ENCODE assay signal across 11 cellular contexts in genomic region chr21:36701912-36702621, GRCh38. TPM values are rescaled to one million over a fixed set of nuclear protein-coding genes. Genes with fewer than 3 reads are reported as not detected.
DNase-seq lines count a peak whose midpoint lies in the region; ATAC-seq, FAIRE-seq and TF ChIP-seq lines count a peak whose summit lies in the region.
"Had no signal": no experiment of that assay in that cellular context is flagged by ENCODE, and none has a peak within 500 bp of the region (broad histone marks: within the 10 kb centered on the region; RNA-seq: fewer than 3 reads in every experiment).

No MANE protein-coding gene starts in this region.

- H3K56ac ChIP-seq in IMR-90 (ENCODE audit: extremely low read depth, insufficient read depth, low read length) (peak overlapping the region; percentile 72; the same call in 1 of the 2 replicates), H1 (replicated peaks; ENCODE audit: insufficient read length, low read depth, low read length) (no peak overlapping the region)

- H4K91ac ChIP-seq in IMR-90 (ENCODE audit: insufficient read depth, low read depth, low read length) (peak overlapping the region; percentile 75; the same call in 1 of the 2 replicates), H1 (replicated peaks; ENCODE audit: insufficient read length, low read length) (no peak overlapping the region)

- no peaks in the 10 kb centered on the region; the same call in 1 of the 2 replicates for H3K9me1 ChIP-seq in IMR-90 (ENCODE audit: insufficient read depth, low read length)

- ATAC-seq in IMR-90 (ENCODE audit: low read depth), result no peak
- no peak for ATAC-seq in GM18907 (IDR thresholded peaks at IDR 0.05; ENCODE audit: unreplicated experiment)

- H3K27ac Mint-ChIP-seq in osteocyte (ENCODE audit: unreplicated experiment), result peak overlapping the region; percentile 34

- TF ChIP-seq RAD21 in IMR-90 (IDR thresholded peaks at IDR 0.05; ENCODE audit: low read length), result no peak
- no peak for TF ChIP-seq RAD21 in H1 (IDR thresholded peaks at IDR 0.05 in 1 of 2, conservative IDR thresholded peaks at IDR 0.05 in 1 of 2; ENCODE audit: low read depth in 2 of 2, low read length in 2 of 2)

- peak overlapping the region; percentile 57 for H3K4me3 ChIP-seq in IMR-90 (ENCODE audit: insufficient read depth, low read depth, low read length)
- peak overlapping the region in 2 of 4 experiments; percentile 5 to 52; a peak in 3 of 8 replicates for H3K4me3 ChIP-seq in H1 (ENCODE audit: extremely low read depth in 1 of 4, insufficient read depth in 2 of 4, low read depth in 3 of 4, low read length in 4 of 4)
- H3K4me3 ChIP-seq: SK-N-MC, skin epidermis had no signal

- peaks cover 7% of the 10 kb centered on the region; the same call in 1 of the 2 replicates for H3K23me2 ChIP-seq in H1 (ENCODE audit: low read depth, low read length)

- H2AK9ac ChIP-seq in IMR-90 (replicated peaks; ENCODE audit: low read depth, low read length, poor library complexity), result peak overlapping the region; percentile 65

- H2BK15ac ChIP-seq in IMR-90 (ENCODE audit: low read depth, low read length) (no peak overlapping the region; the same call in 2 of the 3 replicates), H1 (ENCODE audit: low read length) (0 out of 2 replicates have a peak overlapping the region, but pooled peaks have one; percentile 46)

- no peak for TF ChIP-seq CTCF in IMR-90 (conservative IDR thresholded peaks at IDR 0.05; ENCODE audit: low read depth, low read length)
- no peak for TF ChIP-seq CTCF in H1 (IDR thresholded peaks at IDR 0.05; ENCODE audit: control extremely low read depth in 1 of 3, insufficient read depth in 1 of 3, low read depth in 1 of 3, low read length in 3 of 3)
- no peak for TF ChIP-seq CTCF in osteocyte (IDR thresholded peaks at IDR 0.05)

- peak overlapping the region; percentile 84 for H3K4ac ChIP-seq in IMR-90 (ENCODE audit: low read depth, low read length)
- no peak overlapping the region for H3K4ac ChIP-seq in H1 (replicated peaks; ENCODE audit: insufficient read length, low read depth, low read length)

- no peak for TF ChIP-seq EP300 in H1 (IDR thresholded peaks at IDR 0.05; ENCODE audit: borderline replicate concordance in 1 of 2, low read depth in 2 of 2, low read length in 2 of 2)

- intact Hi-C loops in IMR-90 (cut with micrococcal nuclease), result loop anchor here (5.0 kb wide), 1 partner anchor 215 kb away; no protein-coding TSS in a partner anchor

- H4K5ac ChIP-seq in IMR-90 (ENCODE audit: low read depth, low read length) (no peak overlapping the region), H1 (ENCODE audit: insufficient read length, low read depth, low read length) (no peak overlapping the region)

- no peaks in the 10 kb centered on the region for H3K79me2 ChIP-seq in H1 (ENCODE audit: control insufficient read depth in 1 of 2, insufficient read depth in 2 of 2, low read length in 2 of 2)

- H3K18ac ChIP-seq in IMR-90 (ENCODE audit: low read depth, low read length), result 0 out of 2 replicates have a peak overlapping the region, but pooled peaks have one; percentile 9
- peak overlapping the region; percentile 32; the same call in 1 of the 2 replicates for H3K18ac ChIP-seq in H1 (ENCODE audit: extremely low read depth, low read length)

- peak overlapping the region; percentile 44 for H3K4me2 ChIP-seq in IMR-90 (ENCODE audit: low read depth, low read length)
- H3K4me2 ChIP-seq in H1 (ENCODE audit: insufficient read depth in 1 of 2, low read depth in 2 of 2, low read length in 2 of 2), result peak overlapping the region; percentile 58 to 67; a peak in 3 of 4 replicates

- POLR2A ChIA-PET in IMR-90 (lab: Charles Lee; ENCODE audit: unreplicated experiment) (no interaction called here), H1 (lab: Charles Lee; ENCODE audit: partially characterized antibody) (interaction anchor here (2.1 to 3.0 kb wide), 2 partner anchors 9 to 10 kb away, joined by 6 to 12 read pairs; no protein-coding TSS in a partner anchor), HEK293T (lab: Yijun Ruan, JAX) (interaction anchor here (2.7 kb wide), 1 partner anchor 10 kb away, joined by 9 read pairs; no protein-coding TSS in a partner anchor)

- H3K9me3 Mint-ChIP-seq in osteocyte (ENCODE audit: unreplicated experiment), result no peaks in the 10 kb centered on the region

- peaks cover 26% of the 10 kb centered on the region for H4K20me1 ChIP-seq in IMR-90 (ENCODE audit: insufficient read depth, low read length)
- H4K20me1 ChIP-seq in H1 (replicated peaks in 1 of 2; ENCODE audit: control insufficient read depth in 1 of 2, insufficient read depth in 2 of 2, low read length in 2 of 2), result peaks cover 12 to 21% of the 10 kb centered on the region in 2 experiments

- peak overlapping the region; percentile 39 for H3K4me3 Mint-ChIP-seq in osteocyte (ENCODE audit: unreplicated experiment)

- 29% methylated on average over 6 of the region's 19 CpGs; no CpG with 5 or more reads in 1 of the 2 experiments for WGBS in IMR-90 (ENCODE audit: extremely low coverage in 2 of 2, insufficient read length in 1 of 2), 2 experiments
- WGBS in H1 (ENCODE audit: extremely low coverage in 1 of 2, insufficient coverage in 1 of 2, insufficient read length in 1 of 2, insufficient replicate concordance in 2 of 2, low coverage in 1 of 2, low lambda C conversion rate in 2 of 2, missing lambda C conversion rate in 1 of 2), 2 experiments, result 3% methylated on average over 19 of the region's 19 CpGs; no CpG with 5 or more reads in 1 of the 2 experiments

- H2AFZ ChIP-seq in IMR-90 (replicated peaks; ENCODE audit: low read length, poor library complexity), result no peak overlapping the region
- H2AFZ ChIP-seq in H1 (ENCODE audit: low read length), result no peak overlapping the region

- H3K27ac ChIP-seq in IMR-90 (ENCODE audit: insufficient read depth, low read length) (peak overlapping the region; percentile 33; the same call in 1 of the 2 replicates), H1 (ENCODE audit: low read depth, low read length) (no peak overlapping the region)
- H3K27ac ChIP-seq: SK-N-MC, skin epidermis had no signal

- peak overlapping the region; percentile 39; the same call in 1 of the 2 replicates for H2BK12ac ChIP-seq in H1 (ENCODE audit: low read depth, low read length)

- H4K8ac ChIP-seq in IMR-90 (ENCODE audit: low read depth in 2 of 2, low read length in 2 of 2) (peak overlapping the region in 1 of 2 experiments; percentile 77; a peak in 2 of 4 replicates), H1 (ENCODE audit: extremely low read depth, insufficient read depth, low read length) (no peak overlapping the region)

- H3K27me3 ChIP-seq in IMR-90 (ENCODE audit: control insufficient read depth, insufficient read depth, low read length), result peaks cover 95% of the 10 kb centered on the region
- H3K27me3 ChIP-seq in H1 (replicated peaks in 1 of 4; ENCODE audit: control insufficient read depth in 3 of 4, extremely low read depth in 1 of 4, insufficient read depth in 3 of 4, low read length in 3 of 4), result peaks cover 97 to 100% (median 100%) of the 10 kb centered on the region in 4 experiments

- no peaks in the 10 kb centered on the region for H3K4me1 ChIP-seq in IMR-90 (ENCODE audit: control insufficient read depth, insufficient read depth, low read length)
- peaks cover 0 to 74% (median 46%) of the 10 kb centered on the region in 4 experiments; a peak in 6 of 7 replicates for H3K4me1 ChIP-seq in H1 (replicated peaks in 1 of 4; ENCODE audit: control insufficient read depth in 3 of 4, insufficient read depth in 4 of 4, low read length in 3 of 4)

- H3K79me1 ChIP-seq in IMR-90 (ENCODE audit: low read depth in 1 of 2, low read length in 2 of 2), result no peaks in the 10 kb centered on the region
- H3K79me1 ChIP-seq in H1 (ENCODE audit: low read depth, low read length), result no peaks in the 10 kb centered on the region; the same call in 1 of the 2 replicates

- H2BK120ac ChIP-seq in IMR-90 (ENCODE audit: low read depth, low read length), result peak overlapping the region; percentile 57
- H2BK120ac ChIP-seq in H1 (replicated peaks; ENCODE audit: low read depth, low read length), result no peak overlapping the region

- peak overlapping the region; percentile 53; the same call in 1 of the 2 replicates for H3K9ac ChIP-seq in IMR-90 (ENCODE audit: low read depth, low read length)
- no peak overlapping the region for H3K9ac ChIP-seq in H1 (replicated peaks in 1 of 4; ENCODE audit: extremely low read depth in 1 of 4, low read depth in 3 of 4, low read length in 3 of 4)

- H3K36me3 Mint-ChIP-seq in osteocyte (ENCODE audit: unreplicated experiment), result peaks cover 5% of the 10 kb centered on the region

- H2BK5ac ChIP-seq in IMR-90 (ENCODE audit: low read depth, low read length, poor library complexity, severe bottlenecking) (peak overlapping the region; percentile 76), H1 (ENCODE audit: low read depth, low read length) (no peak overlapping the region)

- H3K36me3 ChIP-seq in IMR-90 (ENCODE audit: control insufficient read depth, insufficient read depth, low read length) (no peaks in the 10 kb centered on the region), H1 (ENCODE audit: control insufficient read depth in 2 of 4, insufficient read depth in 4 of 4, low read length in 3 of 4) (peaks cover 0 to 24% (median 0%) of the 10 kb centered on the region in 4 experiments; a peak in 1 of 8 replicates)

- H2AK5ac ChIP-seq in IMR-90 (ENCODE audit: low read depth, low read length) (peak overlapping the region; percentile 43), H1 (ENCODE audit: low read depth, low read length) (0 out of 2 replicates have a peak overlapping the region, but pooled peaks have one; percentile 65)

- H3K9me3 ChIP-seq in IMR-90 (ENCODE audit: control insufficient read depth, insufficient read depth, low read length) (no peaks in the 10 kb centered on the region), H1 (ENCODE audit: insufficient read depth in 2 of 2, low read depth in 1 of 2, low read length in 1 of 2) (no peaks in the 10 kb centered on the region)

- peak overlapping the region; percentile 85 for H3K23ac ChIP-seq in IMR-90 (ENCODE audit: low read depth, low read length)
- no peak overlapping the region for H3K23ac ChIP-seq in H1 (ENCODE audit: insufficient read length)

- H2BK20ac ChIP-seq in IMR-90 (ENCODE audit: low read depth, low read length) (peak overlapping the region; percentile 68), H1 (ENCODE audit: low read length) (no peak overlapping the region)

- FAIRE-seq in H1 (lab: Jason Lieb, UNC), result no peak
- FAIRE-seq: GM12892 had no signal

- peaks cover 73% of the 10 kb centered on the region for H3K27me3 Mint-ChIP-seq in osteocyte (ENCODE audit: unreplicated experiment)

- DNase-seq in ELF-1 (ENCODE audit: low read depth, low spot score) (peak; percentile 33), IMR-90 (peak; percentile 64), H1 (ENCODE audit: low read depth in 1 of 2, low spot score in 2 of 2) (peak in 1 of 2 experiments; percentile 65), osteocyte (ENCODE audit: extremely low spot score, unreplicated experiment) (no peak), NCI-H1436 treated with DMSO at 0.1 percent for 48 hours (lab: John Stamatoyannopoulos, UW) (no peak), HEK293T (ENCODE audit: extremely low spot score) (no peak)
- DNase-seq: midbrain had no signal

- H3K14ac ChIP-seq in IMR-90 (replicated peaks; ENCODE audit: low read depth, low read length) (peak overlapping the region; percentile 89), H1 (ENCODE audit: insufficient read length) (no peak overlapping the region)

- CTCF ChIA-PET in IMR-90 (lab: Yijun Ruan, JAX), result interaction anchor here (0.8 to 1.2 kb wide), 2 partner anchors 9 to 197 kb away, joined by 3 to 4 read pairs; no protein-coding TSS in a partner anchor
- CTCF ChIA-PET in H1 (lab: Charles Lee; ENCODE audit: partially characterized antibody), result interaction anchor here (0.5 to 3.2 kb wide), 12 partner anchors 7 to 794 kb away, joined by 3 to 19 read pairs (median 4); no protein-coding TSS in a partner anchor
- CTCF ChIA-PET in HEK293T (lab: Yijun Ruan, JAX), result no interaction called here

- TF ChIP-seq POLR2A in IMR-90 (IDR thresholded peaks at IDR 0.05; ENCODE audit: low read depth, low read length) (no peak), H1 (IDR thresholded peaks at IDR 0.05; ENCODE audit: control extremely low read depth in 1 of 2, low read depth in 2 of 2, low read length in 2 of 2) (no peak)

- H3K4me1 Mint-ChIP-seq in osteocyte (ENCODE audit: unreplicated experiment), result peaks cover 40% of the 10 kb centered on the region

- BruUV-seq in IMR-90 (replicated peaks; lab: Mats Ljungman, UMichigan), result no TSS peak

- dilution Hi-C loops in IMR-90 (cut with HindIII; ENCODE audit: low sequenced_read_pairs, unreplicated experiment), result no loop called here

- in situ Hi-C loops in IMR-90 (cut with MboI; ENCODE audit: low sequenced_read_pairs), result no loop called here

RNA-seq across cellular contexts. Expression of gene SIM2, which starts 3.2 kb away (rescaled TPM):
- total RNA-seq in IMR-90 (2012; rRNA removed) (1.9 and 2.2 TPM in 2 replicates), osteocyte (0.86 and 1.5 TPM in 2 replicates)
- polyA plus RNA-seq in IMR-90 (2012; rRNA removed) (7.5 and 7.9 TPM in 2 replicates), H1 (2011; rRNA removed) (0.05 and 0.16 TPM in 2 replicates)
- 7.5 and 8.7 TPM in 2 replicates for polyA plus RNA-seq in IMR-90 (2012; cell fraction: cytosol; rRNA removed)
- 22.1 and 26.1 TPM in 2 replicates for polyA plus RNA-seq in IMR-90 (2012; cell fraction: nucleus; rRNA removed; ENCODE audit: low replicate concordance)
- total RNA-seq in H1 (2021; fragmentation: NEBNext Ultra II Directional; extraction: Animal tissue kit (Norgen Biotek cat#: 25700)), result 0.26 and 0.34 TPM in 2 replicates
- 0.08 TPM for polyA plus RNA-seq in H1 (2011; cell fraction: cytosol; rRNA removed)
- 0.24 TPM for polyA plus RNA-seq in H1 (2011; cell fraction: nucleus; rRNA removed)
- polyA plus RNA-seq in H1 (2012, experiment 1 of 2), result 0.08 to 0.37 TPM (median 0.19 TPM) in 4 replicates
- polyA plus RNA-seq in H1 (2012, experiment 2 of 2), result 0.05 TPM
- 0.14 TPM for polyA plus RNA-seq in H1 (2013, experiment 1 of 2)
- polyA plus RNA-seq in H1 (2013, experiment 2 of 2), result 0.11 TPM
- polyA minus RNA-seq in H1 (2011; rRNA and poly(A)+ RNA removed), result 0.05 and 0.13 TPM in 2 replicates
- not detected for polyA minus RNA-seq in H1 (2011; cell fraction: cytosol; rRNA and poly(A)+ RNA removed)
- 0.70 TPM for polyA minus RNA-seq in H1 (2011; cell fraction: nucleus; rRNA and poly(A)+ RNA removed)

Comparison
In these comparisons a context has a peak if more than half of its experiments do, and no peak if none do; other contexts are left out.
1. DNase-seq: peak in ELF-1 (single experiment) and IMR-90 (single experiment); none in osteocyte (single experiment), NCI-H1436 treated with DMSO at 0.1 percent for 48 hours (single experiment) and HEK293T (single experiment).